19 cellular contexts compared by ENCODE assay signal in genomic region chrX:5080812-5081211, GRCh38.
DNase-seq lines count a peak whose midpoint lies in the region; ATAC-seq and TF ChIP-seq lines count a peak whose summit lies in the region.
"Had no signal": no experiment of that assay in that cellular context is flagged by ENCODE, and none has a peak within 500 bp of the region (broad histone marks: within the 10 kb centered on the region; RNA-seq: fewer than 3 reads in every experiment).

No MANE protein-coding gene starts in this region.

- H3K9me3 Mint-ChIP-seq in stimulated activated naive B cell treated with anti-CD40 and anti-IgM and Interleukin-4, amounts not matched to agents 10 μg/mL and 1 μg/mL and 100 μg/mL, for 72 hours = peaks cover 0 to 4% of the 10 kb centered on the region in 2 donors
- peaks cover 3 to 6% of the 10 kb centered on the region in 2 donors for H3K9me3 Mint-ChIP-seq in effector memory CD8-positive, alpha-beta T cell

- H3K4me3 ChIP-seq in RWPE2 (ENCODE audit: severe bottlenecking) (no peak overlapping the region), colonic mucosa (no peak overlapping the region)
- H3K4me3 ChIP-seq: BLaER1, GM12878 had no signal

- H3K9me3 ChIP-seq in RWPE2 (ENCODE audit: severe bottlenecking) = no peaks in the 10 kb centered on the region
- no peaks in the 10 kb centered on the region for H3K9me3 ChIP-seq in colonic mucosa
- H3K9me3 ChIP-seq: BLaER1 had no signal

- DNase-seq in CD1c-positive myeloid dendritic cell (ENCODE audit: extremely low spot score) = peak; percentile 1
- peak; percentile 15 for DNase-seq in M059J (ENCODE audit: low read depth)
- no peak for DNase-seq in RWPE2 (ENCODE audit: low spot score)
- no peak for DNase-seq in stimulated activated naive B cell treated with anti-CD40 and anti-IgM and Interleukin-4, amounts not matched to agents 10 μg/mL and 1 μg/mL and 100 μg/mL, for 72 hours
- DNase-seq in effector memory CD8-positive, alpha-beta T cell = no peak
- no peak for DNase-seq in SIG-M5 (lab: John Stamatoyannopoulos, UW)
- no peak for DNase-seq in colonic mucosa
- DNase-seq: AML-193; CD8-positive, alpha-beta T cell; COR-L47; DMS 273 treated with DMSO at 0.1 percent for 48 hours; DMS53; DND-41; EL; H9; KG1 had no signal

- peak; percentile 31; the same call in 1 of the 3 replicates for ATAC-seq in RWPE2 (ENCODE audit: low read depth)
- no peak for ATAC-seq in stimulated activated naive B cell treated with anti-CD40 and anti-IgM and Interleukin-4, amounts not matched to agents 10 μg/mL and 1 μg/mL and 100 μg/mL, for 72 hours (replicated peaks)
- no peak for ATAC-seq in effector memory CD8-positive, alpha-beta T cell (replicated peaks)
- ATAC-seq: CD8-positive, alpha-beta T cell; GM12878 had no signal

- H3K36me3 ChIP-seq in RWPE2 (ENCODE audit: low read depth) = no peaks in the 10 kb centered on the region
- H3K36me3 ChIP-seq in colonic mucosa = no peaks in the 10 kb centered on the region
- H3K36me3 ChIP-seq: BLaER1 had no signal

- H3K27me3 Mint-ChIP-seq in stimulated activated naive B cell treated with anti-CD40 and anti-IgM and Interleukin-4, amounts not matched to agents 10 μg/mL and 1 μg/mL and 100 μg/mL, for 72 hours = no peaks in the 10 kb centered on the region
- H3K27me3 Mint-ChIP-seq in effector memory CD8-positive, alpha-beta T cell = no peaks in the 10 kb centered on the region

- peak overlapping the region; percentile 14 for H3K27ac Mint-ChIP-seq in stimulated activated naive B cell treated with anti-CD40 and anti-IgM and Interleukin-4, amounts not matched to agents 10 μg/mL and 1 μg/mL and 100 μg/mL, for 72 hours
- H3K27ac Mint-ChIP-seq in effector memory CD8-positive, alpha-beta T cell = no peak overlapping the region
- H3K27ac Mint-ChIP-seq: CD8-positive, alpha-beta T cell had no signal

- H3K4me1 ChIP-seq in RWPE2 (ENCODE audit: insufficient read depth, poor library complexity, severe bottlenecking) = no peaks in the 10 kb centered on the region
- H3K4me1 ChIP-seq in colonic mucosa = no peaks in the 10 kb centered on the region
- H3K4me1 ChIP-seq: BLaER1 had no signal

- H3K27me3 ChIP-seq in RWPE2 (ENCODE audit: insufficient read depth, poor library complexity, severe bottlenecking) (no peaks in the 10 kb centered on the region), colonic mucosa (no peaks in the 10 kb centered on the region)
- H3K27me3 ChIP-seq: BLaER1 had no signal

- no peak overlapping the region for H3K4me3 Mint-ChIP-seq in stimulated activated naive B cell treated with anti-CD40 and anti-IgM and Interleukin-4, amounts not matched to agents 10 μg/mL and 1 μg/mL and 100 μg/mL, for 72 hours
- no peak overlapping the region for H3K4me3 Mint-ChIP-seq in effector memory CD8-positive, alpha-beta T cell
- H3K4me3 Mint-ChIP-seq: CD14-positive monocyte; CD8-positive, alpha-beta T cell; H9 had no signal

- H3K36me3 Mint-ChIP-seq in stimulated activated naive B cell treated with anti-CD40 and anti-IgM and Interleukin-4, amounts not matched to agents 10 μg/mL and 1 μg/mL and 100 μg/mL, for 72 hours = no peaks in the 10 kb centered on the region
- H3K36me3 Mint-ChIP-seq in effector memory CD8-positive, alpha-beta T cell (ENCODE audit: insufficient read depth) = no peaks in the 10 kb centered on the region
- H3K36me3 Mint-ChIP-seq: CD14-positive monocyte; CD8-positive, alpha-beta T cell had no signal

- H3K27ac ChIP-seq in RWPE2 (ENCODE audit: poor library complexity, severe bottlenecking) (no peak overlapping the region), colonic mucosa (no peak overlapping the region)
- H3K27ac ChIP-seq: BLaER1 had no signal

- no peak for TF ChIP-seq CTCF in RWPE2 (IDR thresholded peaks at IDR 0.05; ENCODE audit: poor library complexity, severe bottlenecking)
- no peak for TF ChIP-seq CTCF in colonic mucosa (IDR thresholded peaks at IDR 0.05)

- no peaks in the 10 kb centered on the region for H3K4me1 Mint-ChIP-seq in stimulated activated naive B cell treated with anti-CD40 and anti-IgM and Interleukin-4, amounts not matched to agents 10 μg/mL and 1 μg/mL and 100 μg/mL, for 72 hours
- H3K4me1 Mint-ChIP-seq in effector memory CD8-positive, alpha-beta T cell (ENCODE audit: low read depth in 2 of 2) = no peaks in the 10 kb centered on the region
- H3K4me1 Mint-ChIP-seq: H9 had no signal

- intact Hi-C loops in colonic mucosa (cut with DNase I) = no loop called here

- no peak overlapping the region for H3K9ac ChIP-seq in colonic mucosa (ENCODE audit: low read depth in 2 of 2, low read length in 2 of 2)
- H3K9ac ChIP-seq: BLaER1 had no signal

Comparison
In these comparisons a context has a peak if more than half of its experiments do, and no peak if none do; other contexts are left out.
1. DNase-seq: peak in CD1c-positive myeloid dendritic cell (single experiment) and M059J (single experiment); none in RWPE2 (single experiment), stimulated activated naive B cell treated with anti-CD40 and anti-IgM and Interleukin-4, amounts not matched to agents 10 μg/mL and 1 μg/mL and 100 μg/mL, for 72 hours (single experiment), effector memory CD8-positive, alpha-beta T cell (0 of 3), SIG-M5 (single experiment) and colonic mucosa (single experiment).